In genomic region chr20:46076806-46077205, GRCh38 we compare ENCODE assay signal across 1 cellular context.
A peak's percentile ranks its signal among the peaks of the same experiment; 100 is the strongest.
TF ChIP-seq lines count a peak whose summit lies in the region.

No MANE protein-coding gene starts in this region.

TF ChIP-seq in H1, 55 proteins besides CTCF, POLR2A, EP300 and RAD21:
- no peak for TF ChIP-seq YY1 (IDR thresholded peaks at IDR 0.05; ENCODE audit: low read depth, low read length)
- peak; percentile 38; the same call in 1 of the 2 replicates for TF ChIP-seq POLR2AphosphoS5 (IDR thresholded peaks at IDR 0.05; ENCODE audit: low read depth, low read length)
- no peak for TF ChIP-seq TCF12 (IDR thresholded peaks at IDR 0.05; ENCODE audit: low read depth, low read length)
